30 cellular contexts compared by ENCODE assay signal in the genomic region with DNA sequence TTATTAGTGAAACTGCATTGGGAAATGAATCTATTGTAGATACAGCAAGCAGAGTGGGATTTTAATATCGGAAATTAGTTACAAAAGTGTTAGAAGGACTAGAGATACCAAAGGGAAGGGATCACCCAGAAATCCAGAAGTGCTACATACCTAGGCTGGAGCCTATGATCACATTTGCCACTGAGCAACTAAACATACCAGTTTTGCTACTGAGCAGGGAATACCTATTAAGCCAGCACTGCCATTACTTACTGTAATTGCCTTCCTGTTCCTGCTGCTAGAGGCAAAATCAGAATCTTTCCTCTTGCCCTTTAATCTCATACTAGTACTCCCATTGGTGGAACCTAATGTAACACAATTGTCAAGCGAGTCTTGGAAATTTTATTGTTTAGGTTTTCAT.
"Had no signal": no experiment of that assay in that cellular context is flagged by ENCODE, and none has a peak within 500 bp of the region (broad histone marks: within the 10 kb centered on the region; RNA-seq: fewer than 3 reads in every experiment).

No MANE protein-coding gene starts in this region.

- H3K27me3 ChIP-seq: body of pancreas, cardiac muscle cell, dorsolateral prefrontal cortex, esophagus squamous epithelium, gastroesophageal sphincter, heart right ventricle, hepatocyte had no signal

- H3K36me3 ChIP-seq: cardiac muscle cell, esophagus squamous epithelium, gastroesophageal sphincter, heart right ventricle had no signal

- H3K4me3 ChIP-seq: body of pancreas, cardiac muscle cell, coronary artery, dorsolateral prefrontal cortex, esophagus squamous epithelium, gastroesophageal sphincter, heart right ventricle, hepatocyte had no signal

- ATAC-seq: activated CD4-positive, alpha-beta T cell treated with anti-CD3 and anti-CD28 coated beads for 36 hours; activated CD8-positive, alpha-beta memory T cell treated with anti-CD3 and anti-CD28 coated beads, Interleukin-2, amount 10 ng/mL, durations not matched to agents 7 days and 5 days; activated CD8-positive, alpha-beta T cell treated with anti-CD3 and anti-CD28 coated beads, Interleukin-2, amount 10 ng/mL, durations not matched to agents 7 days and 5 days; activated T-cell treated with anti-CD3 and anti-CD28 coated beads, Interleukin-2, amount 50 U/mL, for 72 hours; body of pancreas; gastroesophageal sphincter; heart right ventricle; T-helper 17 cell had no signal

- DNase-seq: activated CD4-positive, alpha-beta memory T cell treated with anti-CD3 and anti-CD28 coated beads for 36 hours; activated CD4-positive, alpha-beta T cell treated with anti-CD3 and anti-CD28 coated beads for 36 hours; activated CD4-positive, alpha-beta T cell treated with anti-CD3 and anti-CD28 coated beads, Interleukin-2, amount 10 ng/mL, durations not matched to agents 24 days and 14 days; activated CD4-positive, CD25-positive, alpha-beta regulatory T cell; activated CD4-positive, CD25-positive, alpha-beta regulatory T cell treated with anti-CD3 and anti-CD28 coated beads, Interleukin-2, amount 50 U/mL, for 72 hours; activated CD8-positive, alpha-beta memory T cell treated with anti-CD3 and anti-CD28 coated beads, Interleukin-2, amount 10 ng/mL, durations not matched to agents 7 days and 5 days; activated CD8-positive, alpha-beta memory T cell treated with anti-CD3 and anti-CD28 coated beads, Interleukin-2, amount 50 U/mL, for 4 hours; activated CD8-positive, alpha-beta T cell treated with anti-CD3 and anti-CD28 coated beads, Interleukin-2, amount 10 ng/mL, durations not matched to agents 7 days and 5 days; activated gamma-delta T cell treated with Interleukin-2 at 50 U/mL for 16 hours; activated naive CD4-positive, alpha-beta T cell treated with anti-CD3 and anti-CD28 coated beads, Interleukin-2, amount 50 U/mL, for 16 hours; activated naive CD4-positive, alpha-beta T cell treated with Interleukin-2 at 50 U/mL for 16 hours; activated T-cell treated with anti-CD3 and anti-CD28 coated beads, Interleukin-2, amount 50 U/mL, for 24 hours; activated T-cell treated with anti-CD3 and anti-CD28 coated beads, Interleukin-2, amount 50 U/mL, for 72 hours; amygdala; aorta; body of pancreas; dorsolateral prefrontal cortex; effector memory CD4-positive, alpha-beta T cell; endodermal cell; erythroblast; esophagus squamous epithelium; foreskin melanocyte; heart right ventricle; T-helper 1 cell; T-helper 17 cell; T1000 had no signal
